In the genomic region with DNA sequence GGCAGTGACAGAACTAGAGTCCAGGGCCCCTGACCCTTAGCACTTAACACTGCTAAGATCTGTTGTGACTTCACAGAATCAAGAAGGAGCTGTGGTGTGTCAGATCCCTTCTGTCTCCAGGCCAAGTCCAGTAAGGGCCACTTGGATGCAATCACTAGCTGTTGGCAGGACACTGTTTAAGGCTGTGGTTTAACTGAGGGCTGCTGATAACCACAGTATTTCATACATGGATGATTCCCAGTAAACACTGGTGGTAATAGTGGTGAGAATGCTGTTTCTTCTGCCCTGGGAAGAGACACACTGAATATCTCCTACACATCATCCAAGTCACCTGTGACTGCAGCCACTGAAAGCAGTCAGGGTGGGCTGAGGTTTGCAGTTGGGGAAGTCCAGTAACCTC, we compare ENCODE assay signal across 15 cellular contexts.
DNase-seq lines count a peak whose midpoint lies in the region; ATAC-seq and TF ChIP-seq lines count a peak whose summit lies in the region.
"Had no signal": no experiment of that assay in that cellular context is flagged by ENCODE, and none has a peak within 500 bp of the region (broad histone marks: within the 10 kb centered on the region; RNA-seq: fewer than 3 reads in every experiment).

No MANE protein-coding gene starts in this region.

- no peaks in the 10 kb centered on the region for H3K9me3 Mint-ChIP-seq in GM23338
- H3K9me3 Mint-ChIP-seq: natural killer cell had no signal

- H3K27ac ChIP-seq in BLaER1: no peak overlapping the region
- no peak overlapping the region for H3K27ac ChIP-seq in GM23338 (ENCODE audit: low read depth)
- H3K27ac ChIP-seq: brain microvascular endothelial cell, heart right ventricle, vagina had no signal

- peaks cover 11% of the 10 kb centered on the region for H3K4me1 ChIP-seq in BLaER1
- no peaks in the 10 kb centered on the region for H3K4me1 ChIP-seq in GM23338 (ENCODE audit: insufficient read depth)
- H3K4me1 ChIP-seq: heart right ventricle, vagina had no signal

- H3K27me3 ChIP-seq in BLaER1 (no peaks in the 10 kb centered on the region), GM23338 (ENCODE audit: insufficient read depth) (no peaks in the 10 kb centered on the region)
- H3K27me3 ChIP-seq: brain microvascular endothelial cell, vagina had no signal

- H3K36me3 ChIP-seq in BLaER1 (no peaks in the 10 kb centered on the region), GM23338 (ENCODE audit: insufficient read depth) (no peaks in the 10 kb centered on the region)
- H3K36me3 ChIP-seq: brain microvascular endothelial cell, heart right ventricle, vagina had no signal

- H3K27me3 Mint-ChIP-seq in GM23338 (ENCODE audit: insufficient read depth, low read depth, poor library complexity): peaks cover 3% of the 10 kb centered on the region

- peak; percentile 64 for ATAC-seq in GM19351 (IDR thresholded peaks at IDR 0.05; ENCODE audit: unreplicated experiment)
- ATAC-seq in HG03025 (IDR thresholded peaks at IDR 0.05; ENCODE audit: low FRiP score, unreplicated experiment): no peak
- ATAC-seq in GM23338: no peak
- ATAC-seq: natural killer cell had no signal

- TF ChIP-seq CTCF in fibroblast of villous mesenchyme (IDR thresholded peaks at IDR 0.05; ENCODE audit: insufficient read depth, low read depth, low read length) (no peak), GM23338 (conservative IDR thresholded peaks at IDR 0.05; ENCODE audit: low read depth in 2 of 2) (no peak)

- H3K4me3 Mint-ChIP-seq in GM23338: no peak overlapping the region
- H3K4me3 Mint-ChIP-seq: natural killer cell had no signal

- H3K9me3 ChIP-seq in BLaER1: 0 out of 2 replicates have a peak, but pooled peaks cover 5% of the 10 kb centered on the region
- H3K9me3 ChIP-seq: heart right ventricle, vagina had no signal

- H3K27ac Mint-ChIP-seq in GM23338: no peak overlapping the region
- H3K27ac Mint-ChIP-seq: natural killer cell had no signal

- no peak overlapping the region for H3K9ac ChIP-seq in BLaER1

- no peak overlapping the region for H3K4me3 ChIP-seq in BLaER1
- no peak overlapping the region for H3K4me3 ChIP-seq in fibroblast of villous mesenchyme (ENCODE audit: low read depth, low read length)
- no peak overlapping the region for H3K4me3 ChIP-seq in GM23338
- H3K4me3 ChIP-seq: heart right ventricle, vagina had no signal

- H4K20me1 ChIP-seq in BLaER1 (no peaks in the 10 kb centered on the region), GM23338 (replicated peaks; ENCODE audit: insufficient read depth) (no peaks in the 10 kb centered on the region)

- peak; percentile 64 for DNase-seq in SW480 (ENCODE audit: low spot score)
- peak; percentile 2 for DNase-seq in fibroblast of villous mesenchyme (ENCODE audit: low read depth)
- no peak for DNase-seq in HCEC 1CT
- no peak for DNase-seq in GM23338 (ENCODE audit: low spot score)
- DNase-seq in stimulated activated CD4-positive, alpha-beta T cell treated with anti-CD3 and anti-CD28 coated beads, Interleukin-15, amount 100 ng/mL, for 24 hours: no peak
- DNase-seq: activated CD4-positive, alpha-beta T cell treated with anti-CD3 and anti-CD28 coated beads for 48 hours; brain microvascular endothelial cell; heart right ventricle; natural killer cell; NCI-H345; stimulated activated CD4-positive, alpha-beta T cell treated with anti-CD3 and anti-CD28 coated beads, Interleukin-4, amount 100 ng/mL, for 1 hour had no signal

- no peaks in the 10 kb centered on the region for H3K4me1 Mint-ChIP-seq in GM23338
- H3K4me1 Mint-ChIP-seq: natural killer cell had no signal

- H3K79me2 ChIP-seq in GM23338 (replicated peaks; ENCODE audit: insufficient read depth): no peaks in the 10 kb centered on the region

- no peaks in the 10 kb centered on the region for H3F3A ChIP-seq in GM23338 (replicated peaks; ENCODE audit: low read depth)

- no peak overlapping the region for H2AFZ ChIP-seq in GM23338

- H3K4me2 ChIP-seq in BLaER1 (peak overlapping the region; percentile 51), GM23338 (no peak overlapping the region)

- no peaks in the 10 kb centered on the region for H3K36me3 Mint-ChIP-seq in GM23338 (ENCODE audit: low read depth)
- H3K36me3 Mint-ChIP-seq: natural killer cell had no signal

- no peaks in the 10 kb centered on the region for H3K9me2 ChIP-seq in GM23338 (ENCODE audit: insufficient read depth)

TF ChIP-seq in GM23338, 12 proteins besides CTCF, POLR2A, EP300 and RAD21 (continues in another document):
- TF ChIP-seq CREB1 (CRISPR knock-in tag; IDR thresholded peaks at IDR 0.05; ENCODE audit: low read depth): no peak
- TF ChIP-seq, protein P1, sequence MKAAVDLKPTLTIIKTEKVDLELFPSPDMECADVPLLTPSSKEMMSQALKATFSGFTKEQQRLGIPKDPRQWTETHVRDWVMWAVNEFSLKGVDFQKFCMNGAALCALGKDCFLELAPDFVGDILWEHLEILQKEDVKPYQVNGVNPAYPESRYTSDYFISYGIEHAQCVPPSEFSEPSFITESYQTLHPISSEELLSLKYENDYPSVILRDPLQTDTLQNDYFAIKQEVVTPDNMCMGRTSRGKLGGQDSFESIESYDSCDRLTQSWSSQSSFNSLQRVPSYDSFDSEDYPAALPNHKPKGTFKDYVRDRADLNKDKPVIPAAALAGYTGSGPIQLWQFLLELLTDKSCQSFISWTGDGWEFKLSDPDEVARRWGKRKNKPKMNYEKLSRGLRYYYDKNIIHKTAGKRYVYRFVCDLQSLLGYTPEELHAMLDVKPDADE (IDR thresholded peaks at IDR 0.05): no peak
- no peak for TF ChIP-seq EZH2 (IDR thresholded peaks at IDR 0.05; ENCODE audit: low read depth, unreplicated experiment)
- TF ChIP-seq, protein P2, sequence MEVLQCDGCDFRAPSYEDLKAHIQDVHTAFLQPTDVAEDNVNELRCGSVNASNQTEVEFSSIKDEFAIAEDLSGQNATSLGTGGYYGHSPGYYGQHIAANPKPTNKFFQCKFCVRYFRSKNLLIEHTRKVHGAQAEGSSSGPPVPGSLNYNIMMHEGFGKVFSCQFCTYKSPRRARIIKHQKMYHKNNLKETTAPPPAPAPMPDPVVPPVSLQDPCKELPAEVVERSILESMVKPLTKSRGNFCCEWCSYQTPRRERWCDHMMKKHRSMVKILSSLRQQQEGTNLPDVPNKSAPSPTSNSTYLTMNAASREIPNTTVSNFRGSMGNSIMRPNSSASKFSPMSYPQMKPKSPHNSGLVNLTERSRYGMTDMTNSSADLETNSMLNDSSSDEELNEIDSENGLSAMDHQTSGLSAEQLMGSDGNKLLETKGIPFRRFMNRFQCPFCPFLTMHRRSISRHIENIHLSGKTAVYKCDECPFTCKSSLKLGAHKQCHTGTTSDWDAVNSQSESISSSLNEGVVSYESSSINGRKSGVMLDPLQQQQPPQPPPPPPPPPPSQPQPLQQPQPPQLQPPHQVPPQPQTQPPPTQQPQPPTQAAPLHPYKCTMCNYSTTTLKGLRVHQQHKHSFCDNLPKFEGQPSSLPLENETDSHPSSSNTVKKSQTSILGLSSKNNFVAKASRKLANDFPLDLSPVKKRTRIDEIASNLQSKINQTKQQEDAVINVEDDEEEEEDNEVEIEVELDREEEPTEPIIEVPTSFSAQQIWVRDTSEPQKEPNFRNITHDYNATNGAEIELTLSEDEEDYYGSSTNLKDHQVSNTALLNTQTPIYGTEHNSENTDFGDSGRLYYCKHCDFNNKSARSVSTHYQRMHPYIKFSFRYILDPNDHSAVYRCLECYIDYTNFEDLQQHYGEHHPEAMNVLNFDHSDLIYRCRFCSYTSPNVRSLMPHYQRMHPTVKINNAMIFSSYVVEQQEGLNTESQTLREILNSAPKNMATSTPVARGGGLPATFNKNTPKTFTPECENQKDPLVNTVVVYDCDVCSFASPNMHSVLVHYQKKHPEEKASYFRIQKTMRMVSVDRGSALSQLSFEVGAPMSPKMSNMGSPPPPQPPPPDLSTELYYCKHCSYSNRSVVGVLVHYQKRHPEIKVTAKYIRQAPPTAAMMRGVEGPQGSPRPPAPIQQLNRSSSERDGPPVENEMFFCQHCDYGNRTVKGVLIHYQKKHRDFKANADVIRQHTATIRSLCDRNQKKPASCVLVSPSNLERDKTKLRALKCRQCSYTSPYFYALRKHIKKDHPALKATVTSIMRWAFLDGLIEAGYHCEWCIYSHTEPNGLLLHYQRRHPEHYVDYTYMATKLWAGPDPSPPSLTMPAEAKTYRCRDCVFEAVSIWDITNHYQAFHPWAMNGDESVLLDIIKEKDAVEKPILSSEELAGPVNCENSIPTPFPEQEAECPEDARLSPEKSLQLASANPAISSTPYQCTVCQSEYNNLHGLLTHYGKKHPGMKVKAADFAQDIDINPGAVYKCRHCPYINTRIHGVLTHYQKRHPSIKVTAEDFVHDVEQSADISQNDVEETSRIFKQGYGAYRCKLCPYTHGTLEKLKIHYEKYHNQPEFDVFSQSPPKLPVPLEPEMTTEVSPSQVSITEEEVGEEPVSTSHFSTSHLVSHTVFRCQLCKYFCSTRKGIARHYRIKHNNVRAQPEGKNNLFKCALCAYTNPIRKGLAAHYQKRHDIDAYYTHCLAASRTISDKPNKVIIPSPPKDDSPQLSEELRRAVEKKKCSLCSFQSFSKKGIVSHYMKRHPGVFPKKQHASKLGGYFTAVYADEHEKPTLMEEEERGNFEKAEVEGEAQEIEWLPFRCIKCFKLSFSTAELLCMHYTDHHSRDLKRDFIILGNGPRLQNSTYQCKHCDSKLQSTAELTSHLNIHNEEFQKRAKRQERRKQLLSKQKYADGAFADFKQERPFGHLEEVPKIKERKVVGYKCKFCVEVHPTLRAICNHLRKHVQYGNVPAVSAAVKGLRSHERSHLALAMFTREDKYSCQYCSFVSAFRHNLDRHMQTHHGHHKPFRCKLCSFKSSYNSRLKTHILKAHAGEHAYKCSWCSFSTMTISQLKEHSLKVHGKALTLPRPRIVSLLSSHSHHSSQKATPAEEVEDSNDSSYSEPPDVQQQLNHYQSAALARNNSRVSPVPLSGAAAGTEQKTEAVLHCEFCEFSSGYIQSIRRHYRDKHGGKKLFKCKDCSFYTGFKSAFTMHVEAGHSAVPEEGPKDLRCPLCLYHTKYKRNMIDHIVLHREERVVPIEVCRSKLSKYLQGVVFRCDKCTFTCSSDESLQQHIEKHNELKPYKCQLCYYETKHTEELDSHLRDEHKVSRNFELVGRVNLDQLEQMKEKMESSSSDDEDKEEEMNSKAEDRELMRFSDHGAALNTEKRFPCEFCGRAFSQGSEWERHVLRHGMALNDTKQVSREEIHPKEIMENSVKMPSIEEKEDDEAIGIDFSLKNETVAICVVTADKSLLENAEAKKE (CRISPR knock-in tag; IDR thresholded peaks at IDR 0.05): no peak
- TF ChIP-seq ZNF114 (CRISPR knock-in tag; IDR thresholded peaks at IDR 0.05): no peak
- no peak for TF ChIP-seq STAT1 (IDR thresholded peaks at IDR 0.05; ENCODE audit: unreplicated experiment)

Comparison
In these comparisons a context has a peak if more than half of its experiments do, and no peak if none do; other contexts are left out.
1. DNase-seq: peak in SW480 (single experiment) and fibroblast of villous mesenchyme (single experiment); none in HCEC 1CT (single experiment), GM23338 (single experiment) and stimulated activated CD4-positive, alpha-beta T cell treated with anti-CD3 and anti-CD28 coated beads, Interleukin-15, amount 100 ng/mL, for 24 hours (single experiment).